In genomic region chr20:46827718-46828458, GRCh38 we compare ENCODE assay signal across 19 cellular contexts.
"Had no signal": no experiment of that assay in that cellular context is flagged by ENCODE, and none has a peak within 500 bp of the region (broad histone marks: within the 10 kb centered on the region; RNA-seq: fewer than 3 reads in every experiment).

No MANE protein-coding gene starts in this region.

- H3K27ac ChIP-seq: lower lobe of right lung, suprapubic skin had no signal

- H3K4me3 Mint-ChIP-seq: activated CD4-positive, alpha-beta T cell treated with anti-CD3 and anti-CD28 coated beads, Interleukin-2, amount 10 ng/mL, durations not matched to agents 24 days and 14 days; activated CD8-positive, alpha-beta T cell treated with anti-CD3 and anti-CD28 coated beads for 36 hours; activated naive CD4-positive, alpha-beta T cell treated with anti-CD3 and anti-CD28 coated beads, Interleukin-2, amount 10 ng/mL, durations not matched to agents 7 days and 5 days; activated naive CD8-positive, alpha-beta T cell treated with anti-CD3 and anti-CD28 coated beads, Interleukin-2, amount 50 U/mL, for 24 hours; activated T-cell treated with anti-CD3 and anti-CD28 coated beads, Interleukin-2, amount 50 U/mL, for 4 hours; central memory CD8-positive, alpha-beta T cell; naive thymus-derived CD8-positive, alpha-beta T cell; stimulated activated naive CD8-positive, alpha-beta T cell treated with anti-CD3 and anti-CD28 coated beads, Interleukin-15, Interleukin-2, amounts not matched to agents 100 ng/mL and 50 ng/mL, for 24 hours; type B pancreatic cell had no signal

- H3K4me1 ChIP-seq: lower lobe of right lung, suprapubic skin had no signal

- H3K4me3 ChIP-seq: lower lobe of right lung, suprapubic skin had no signal

- DNase-seq: activated CD4-positive, alpha-beta T cell treated with anti-CD3 and anti-CD28 coated beads, Interleukin-2, amount 10 ng/mL, durations not matched to agents 24 days and 14 days; activated CD8-positive, alpha-beta T cell treated with anti-CD3 and anti-CD28 coated beads for 36 hours; activated naive CD4-positive, alpha-beta T cell treated with anti-CD3 and anti-CD28 coated beads, Interleukin-2, amount 10 ng/mL, durations not matched to agents 7 days and 5 days; activated naive CD8-positive, alpha-beta T cell treated with anti-CD3 and anti-CD28 coated beads, Interleukin-2, amount 50 U/mL, for 24 hours; activated T-cell treated with anti-CD3 and anti-CD28 coated beads, Interleukin-2, amount 50 U/mL, for 4 hours; anterior cingulate cortex; cortex of kidney; erythroblast; foreskin melanocyte; hypothalamus; lower lobe of right lung; naive thymus-derived CD8-positive, alpha-beta T cell; T-helper 9 cell had no signal

- H3K9me3 Mint-ChIP-seq: activated CD4-positive, alpha-beta T cell treated with anti-CD3 and anti-CD28 coated beads, Interleukin-2, amount 10 ng/mL, durations not matched to agents 24 days and 14 days; activated naive CD4-positive, alpha-beta T cell treated with anti-CD3 and anti-CD28 coated beads, Interleukin-2, amount 10 ng/mL, durations not matched to agents 7 days and 5 days had no signal

- H3K27ac Mint-ChIP-seq: activated CD4-positive, alpha-beta T cell treated with anti-CD3 and anti-CD28 coated beads, Interleukin-2, amount 10 ng/mL, durations not matched to agents 24 days and 14 days; activated CD8-positive, alpha-beta T cell treated with anti-CD3 and anti-CD28 coated beads for 36 hours; activated naive CD4-positive, alpha-beta T cell treated with anti-CD3 and anti-CD28 coated beads, Interleukin-2, amount 10 ng/mL, durations not matched to agents 7 days and 5 days; activated naive CD8-positive, alpha-beta T cell treated with anti-CD3 and anti-CD28 coated beads, Interleukin-2, amount 50 U/mL, for 24 hours; naive thymus-derived CD8-positive, alpha-beta T cell; stimulated activated naive CD8-positive, alpha-beta T cell treated with anti-CD3 and anti-CD28 coated beads, Interleukin-15, Interleukin-2, amounts not matched to agents 100 ng/mL and 50 ng/mL, for 24 hours; type B pancreatic cell had no signal

- FAIRE-seq: endometrium, keratinocyte had no signal

- H3K9me3 ChIP-seq: lower lobe of right lung, suprapubic skin had no signal

- ATAC-seq: activated CD8-positive, alpha-beta T cell treated with anti-CD3 and anti-CD28 coated beads for 36 hours; activated naive CD8-positive, alpha-beta T cell treated with anti-CD3 and anti-CD28 coated beads, Interleukin-2, amount 50 U/mL, for 24 hours; activated T-cell treated with anti-CD3 and anti-CD28 coated beads, Interleukin-2, amount 50 U/mL, for 4 hours; lower lobe of right lung; naive thymus-derived CD8-positive, alpha-beta T cell had no signal

- H3K36me3 ChIP-seq: lower lobe of right lung, suprapubic skin had no signal

- H3K4me1 Mint-ChIP-seq: activated CD4-positive, alpha-beta T cell treated with anti-CD3 and anti-CD28 coated beads, Interleukin-2, amount 10 ng/mL, durations not matched to agents 24 days and 14 days; activated naive CD4-positive, alpha-beta T cell treated with anti-CD3 and anti-CD28 coated beads, Interleukin-2, amount 10 ng/mL, durations not matched to agents 7 days and 5 days; activated naive CD8-positive, alpha-beta T cell treated with anti-CD3 and anti-CD28 coated beads, Interleukin-2, amount 50 U/mL, for 24 hours; central memory CD8-positive, alpha-beta T cell; naive thymus-derived CD8-positive, alpha-beta T cell had no signal

- H3K36me3 Mint-ChIP-seq: activated naive CD4-positive, alpha-beta T cell treated with anti-CD3 and anti-CD28 coated beads, Interleukin-2, amount 10 ng/mL, durations not matched to agents 7 days and 5 days; type B pancreatic cell had no signal
